20 cellular contexts compared by ENCODE assay signal in the genomic region with DNA sequence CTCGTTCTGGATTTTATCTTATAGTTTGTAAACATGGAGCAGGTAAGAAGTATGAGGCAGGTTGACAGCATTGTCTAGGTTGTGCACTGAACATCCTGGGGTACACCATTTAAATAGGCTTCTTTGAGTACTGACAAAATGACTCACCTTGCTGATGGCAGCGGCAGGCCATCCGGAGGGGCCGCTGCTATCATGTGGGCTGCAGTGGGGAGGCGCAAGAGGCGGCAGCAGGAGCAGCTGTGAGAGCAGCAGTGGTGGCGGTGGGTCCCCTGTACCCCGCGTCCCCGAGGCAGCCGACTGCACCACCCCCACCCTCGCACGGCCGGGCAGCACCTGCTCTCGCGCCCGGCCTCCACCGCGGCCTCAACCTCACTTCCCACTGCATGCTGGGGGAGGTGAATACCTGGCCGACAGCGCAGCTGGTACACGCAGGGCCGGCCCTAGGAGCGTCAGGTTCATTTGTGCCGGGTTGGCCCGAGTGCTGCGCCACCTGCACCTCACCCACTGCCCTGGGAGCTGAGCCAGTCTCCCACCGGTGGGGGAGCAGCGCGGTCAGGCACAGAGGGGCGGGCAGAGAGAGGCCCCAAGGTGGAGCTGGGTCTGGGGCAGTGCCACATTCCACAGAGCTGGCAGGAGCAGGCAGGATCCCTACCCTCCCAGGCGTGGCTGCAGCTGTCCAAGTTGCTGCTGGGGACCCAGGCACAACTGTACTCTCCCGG.
DNase-seq lines count a peak whose midpoint lies in the region; ATAC-seq, FAIRE-seq and TF ChIP-seq lines count a peak whose summit lies in the region.
"Had no signal": no experiment of that assay in that cellular context is flagged by ENCODE, and none has a peak within 500 bp of the region (broad histone marks: within the 10 kb centered on the region; RNA-seq: fewer than 3 reads in every experiment).

No MANE protein-coding gene starts in this region.

- DNase-seq in NCI-H2081 (lab: John Stamatoyannopoulos, UW) (peak; percentile 28 to 53), NCI-H2081 treated with DMSO at 0.1 percent for 48 hours (lab: John Stamatoyannopoulos, UW) (no peak), Panc1 (ENCODE audit: low read depth, low spot score) (no peak), left ventricle myocardium superior (no peak), small intestine (peak; percentile 27), NAMALWA (ENCODE audit: low spot score) (no peak)
- no peak for DNase-seq in stimulated activated CD4-positive, alpha-beta T cell treated with anti-CD3 and anti-CD28 coated beads, Interleukin-4, amount 100 ng/mL, for 1 hour
- DNase-seq: activated T-cell treated with anti-CD3 and anti-CD28 coated beads, Interleukin-2, amount 50 U/mL, for 72 hours; CD8-positive, alpha-beta T cell; dermis blood vessel endothelial cell; immature natural killer cell; naive thymus-derived CD8-positive, alpha-beta T cell; NCI-H510A; Peyer's patch; T-cell had no signal

- no peak for TF ChIP-seq CTCF in Panc1 (IDR thresholded peaks at IDR 0.05)

- POLR2A ChIA-PET in Panc1 (lab: Charles Lee), result no interaction called here

- no peaks in the 10 kb centered on the region for H3K4me1 ChIP-seq in Panc1 (ENCODE audit: control insufficient read depth, insufficient read depth, low read length)
- H3K4me1 ChIP-seq in small intestine (ENCODE audit: control insufficient read depth in 2 of 2, insufficient read depth in 1 of 2, low read depth in 1 of 2, low read length in 1 of 2), result peaks cover 0 to 3% of the 10 kb centered on the region in 2 donors
- H3K4me1 ChIP-seq: Peyer's patch, right lobe of liver had no signal

- H3K9me3 ChIP-seq in Panc1 (ENCODE audit: control insufficient read depth, insufficient read depth, low read depth, low read length) (no peaks in the 10 kb centered on the region), small intestine (ENCODE audit: control insufficient read depth, low read depth) (no peaks in the 10 kb centered on the region)
- H3K9me3 ChIP-seq: A549, HAP-1, Peyer's patch, right lobe of liver had no signal

- no peaks in the 10 kb centered on the region for H3K36me3 ChIP-seq in Panc1 (ENCODE audit: control insufficient read depth, insufficient read depth, low read length)
- no peaks in the 10 kb centered on the region for H3K36me3 ChIP-seq in small intestine (ENCODE audit: control insufficient read depth in 2 of 2, insufficient read depth in 2 of 2, low read length in 2 of 2)
- H3K36me3 ChIP-seq: HAP-1, Peyer's patch, right lobe of liver had no signal

- intact Hi-C loops in Panc1 (cut with micrococcal nuclease; ENCODE audit: unreplicated experiment) (no loop called here), left ventricle myocardium superior (cut with micrococcal nuclease) (no loop called here)

- in situ Hi-C loops in Panc1 (cut with HindIII; ENCODE audit: low pct_unique_long_range_greater_than_20kb, low sequenced_read_pairs), result no loop called here

- no peak overlapping the region for H3K27ac ChIP-seq in Panc1 (ENCODE audit: low read length)
- H3K27ac ChIP-seq in small intestine (ENCODE audit: low read depth in 1 of 2, low read length in 1 of 2), result no peak overlapping the region
- H3K27ac ChIP-seq: HL-60, Peyer's patch, right lobe of liver had no signal

- BruUV-seq in Panc1 (replicated peaks; lab: Mats Ljungman, UMichigan), result no TSS peak

- CTCF ChIA-PET in Panc1 (lab: Charles Lee), result no interaction called here

- FAIRE-seq in small intestine (lab: Jason Lieb, UNC), result no peak
- FAIRE-seq: A549 had no signal

- ATAC-seq in Panc1 (peak; percentile 43), left ventricle myocardium superior (peak; percentile 33), GM21360 (IDR thresholded peaks at IDR 0.05; ENCODE audit: unreplicated experiment) (no peak)
- ATAC-seq: A549; activated T-cell treated with anti-CD3 and anti-CD28 coated beads, Interleukin-2, amount 50 U/mL, for 72 hours; CD8-positive, alpha-beta T cell; naive thymus-derived CD8-positive, alpha-beta T cell; T-cell had no signal

- 29 to 77% (median 37%) methylated on average over 32 to 33 of the region's 33 CpGs for WGBS in small intestine, 3 donors

- H3K27me3 ChIP-seq in Panc1 (ENCODE audit: control insufficient read depth, insufficient read depth, low read length) (0 out of 2 replicates have a peak, but pooled peaks cover 3% of the 10 kb centered on the region), small intestine (ENCODE audit: control insufficient read depth in 2 of 2, insufficient read depth in 2 of 2, low read length in 2 of 2) (no peaks in the 10 kb centered on the region)
- H3K27me3 ChIP-seq: Peyer's patch, right lobe of liver had no signal

- H3K4me3 ChIP-seq in Panc1 (ENCODE audit: low read depth in 2 of 2, low read length in 2 of 2), result no peak overlapping the region
- H3K4me3 ChIP-seq in small intestine (ENCODE audit: low read depth in 1 of 2, low read length in 2 of 2), result no peak overlapping the region
- H3K4me3 ChIP-seq: A549, HAP-1, Peyer's patch, right lobe of liver had no signal

Comparison
In these comparisons a context has a peak if more than half of its experiments do, and no peak if none do; other contexts are left out.
1. DNase-seq: peak in NCI-H2081 (2 of 2) and small intestine (single experiment); none in NCI-H2081 treated with DMSO at 0.1 percent for 48 hours (single experiment), Panc1 (single experiment), left ventricle myocardium superior (single experiment), stimulated activated CD4-positive, alpha-beta T cell treated with anti-CD3 and anti-CD28 coated beads, Interleukin-4, amount 100 ng/mL, for 1 hour (single experiment) and NAMALWA (single experiment).